ENCODE assay signal across 9 cellular contexts in genomic region chr20:38164624-38165088, GRCh38. TPM values are rescaled to one million over a fixed set of nuclear protein-coding genes. Genes with fewer than 3 reads are reported as not detected.
DNase-seq lines count a peak whose midpoint lies in the region; ATAC-seq and TF ChIP-seq lines count a peak whose summit lies in the region.
"Had no signal": no experiment of that assay in that cellular context is flagged by ENCODE, and none has a peak within 500 bp of the region (broad histone marks: within the 10 kb centered on the region; RNA-seq: fewer than 3 reads in every experiment).

No MANE protein-coding gene starts in this region.

- no peaks in the 10 kb centered on the region for H4K20me1 ChIP-seq in fibroblast of lung (ENCODE audit: control insufficient read depth, extremely low read depth, insufficient read depth, low read length)

- no peaks in the 10 kb centered on the region for H3K9me3 Mint-ChIP-seq in MCF 10A (ENCODE audit: unreplicated experiment)
- H3K9me3 Mint-ChIP-seq: natural killer cell had no signal

- H3K27ac ChIP-seq in breast epithelium = peak overlapping the region in 1 of 2 donors; percentile 0
- H3K27ac ChIP-seq in fibroblast of lung (ENCODE audit: insufficient read depth, low read length) = peak overlapping the region; percentile 48
- H3K27ac ChIP-seq in muscle layer of duodenum (ENCODE audit: low read length) = no peak overlapping the region

- no peak for DNase-seq in breast epithelium (ENCODE audit: low spot score in 2 of 2)
- DNase-seq in MCF 10A (ENCODE audit: unreplicated experiment) = no peak
- no peak for DNase-seq in fibroblast of lung (ENCODE audit: low read depth in 2 of 2)
- DNase-seq in activated T-cell treated with anti-CD3 and anti-CD28 coated beads, Interleukin-2, amount 50 U/mL, for 48 hours = no peak
- no peak for DNase-seq in SHP77 treated with DMSO at 0.1 percent for 48 hours (lab: John Stamatoyannopoulos, UW)
- no peak for DNase-seq in activated naive CD4-positive, alpha-beta T cell treated with anti-CD3 and anti-CD28 coated beads, Interleukin-2, amount 50 U/mL, for 16 hours

- no peak for TF ChIP-seq POLR2A in breast epithelium (IDR thresholded peaks at IDR 0.05)

- intact Hi-C loops in breast epithelium (cut with DNase I; ENCODE audit: low total_unique reads) = no loop called here
- intact Hi-C loops in MCF 10A (cut with micrococcal nuclease) = loop anchor here (1.0 to 10.0 kb wide), 3 partner anchors 50 to 163 kb away; no protein-coding TSS in a partner anchor

- POLR2A ChIA-PET in MCF 10A (lab: Yijun Ruan, JAX) = interaction anchor here (0.6 to 1.6 kb wide), 3 partner anchors 20 to 54 kb away, joined by 3 to 5 read pairs (median 4); no protein-coding TSS in a partner anchor

- H3K27me3 Mint-ChIP-seq in MCF 10A (ENCODE audit: insufficient read depth, unreplicated experiment) = no peaks in the 10 kb centered on the region

- H3K9ac ChIP-seq in fibroblast of lung (ENCODE audit: insufficient read depth, low read length) = peak overlapping the region; percentile 40

- H3K4me1 Mint-ChIP-seq in MCF 10A (ENCODE audit: insufficient read depth, unreplicated experiment) = peaks cover 36% of the 10 kb centered on the region

- no peak overlapping the region for H3K27ac Mint-ChIP-seq in MCF 10A (ENCODE audit: low read depth, unreplicated experiment)

- peaks cover 0 to 6% of the 10 kb centered on the region in 2 donors for H3K4me1 ChIP-seq in breast epithelium
- peaks cover 40% of the 10 kb centered on the region for H3K4me1 ChIP-seq in fibroblast of lung (ENCODE audit: control insufficient read depth, extremely low read depth, insufficient read depth, low read length)
- H3K4me1 ChIP-seq in muscle layer of duodenum (ENCODE audit: control insufficient read depth in 1 of 2, insufficient read depth in 2 of 2, low read length in 2 of 2) = peaks cover 3 to 32% of the 10 kb centered on the region in 2 donors

- H3K27me3 ChIP-seq in breast epithelium (no peaks in the 10 kb centered on the region), fibroblast of lung (ENCODE audit: control insufficient read depth, insufficient read depth, low read length) (no peaks in the 10 kb centered on the region), muscle layer of duodenum (ENCODE audit: low read depth, low read length) (no peaks in the 10 kb centered on the region)

- peak overlapping the region; percentile 94 for H3K4me2 ChIP-seq in fibroblast of lung (ENCODE audit: extremely low read depth, insufficient read depth, low read length)

- TF ChIP-seq CTCF in breast epithelium (IDR thresholded peaks at IDR 0.05) (no peak), MCF 10A (IDR thresholded peaks at IDR 0.05; ENCODE audit: unreplicated experiment) (no peak), fibroblast of lung (conservative IDR thresholded peaks at IDR 0.05 in 1 of 2, IDR thresholded peaks at IDR 0.05 in 1 of 2; ENCODE audit: low read depth in 1 of 2, low read length in 2 of 2) (no peak)

- peak overlapping the region; percentile 39 to 60 (median 40) for H3K4me3 ChIP-seq in breast epithelium
- peak overlapping the region; percentile 53 to 69 (median 67) for H3K4me3 ChIP-seq in fibroblast of lung (replicated peaks in 1 of 4; ENCODE audit: control extremely low read depth in 1 of 4, insufficient read depth in 1 of 4, low read depth in 3 of 4, low read length in 4 of 4)
- H3K4me3 ChIP-seq in muscle layer of duodenum (ENCODE audit: low read depth in 1 of 2, low read length in 2 of 2) = peak overlapping the region; percentile 57 to 67

- H3K9me3 ChIP-seq in breast epithelium (no peaks in the 10 kb centered on the region), fibroblast of lung (ENCODE audit: control insufficient read depth, insufficient read depth, low read depth, low read length) (no peaks in the 10 kb centered on the region), muscle layer of duodenum (ENCODE audit: control insufficient read depth in 1 of 2, low read length in 2 of 2) (no peaks in the 10 kb centered on the region)

- H3K4me3 Mint-ChIP-seq in MCF 10A (ENCODE audit: unreplicated experiment) = no peak overlapping the region

- H3K36me3 Mint-ChIP-seq in MCF 10A (ENCODE audit: insufficient read depth, unreplicated experiment) = no peaks in the 10 kb centered on the region
- H3K36me3 Mint-ChIP-seq: natural killer cell had no signal

- peak overlapping the region; percentile 22 for H2AFZ ChIP-seq in fibroblast of lung (ENCODE audit: low read length)

- no TSS peak for BruUV-seq in MCF 10A (replicated peaks; lab: Mats Ljungman, UMichigan)

- peaks cover 7% of the 10 kb centered on the region for H3K79me2 ChIP-seq in fibroblast of lung (ENCODE audit: control insufficient read depth, insufficient read depth, low read length)

- no peak for ATAC-seq in HG02970 (IDR thresholded peaks at IDR 0.05; ENCODE audit: low FRiP score, unreplicated experiment)

- CTCF ChIA-PET in MCF 10A (lab: Yijun Ruan, JAX) = interaction anchor here (0.6 to 6.6 kb wide), 20 partner anchors 9 to 460 kb away, joined by 3 to 70 read pairs (median 4); no protein-coding TSS in a partner anchor

- H3K36me3 ChIP-seq in breast epithelium (no peaks in the 10 kb centered on the region), fibroblast of lung (ENCODE audit: control insufficient read depth, insufficient read depth, low read length) (peaks cover 4% of the 10 kb centered on the region), muscle layer of duodenum (ENCODE audit: control insufficient read depth in 1 of 2, insufficient read depth in 2 of 2, low read length in 2 of 2) (no peaks in the 10 kb centered on the region)

RNA-seq across cellular contexts. Expression of gene TGM2, which starts 0.4 kb away (rescaled TPM):
- total RNA-seq in breast epithelium (10 to 100 TPM; 10.7 to 44.9 (median 15.2) TPM), MCF 10A (2022) (0.76 and 1.5 TPM in 2 replicates), fibroblast of lung (58.6 and 103 TPM in 2 replicates)
- polyA plus RNA-seq in fibroblast of lung = 129 and 238 TPM in 2 replicates
- 135 and 254 TPM in 2 replicates for polyA plus RNA-seq in fibroblast of lung (2012)
- 160 and 334 TPM in 2 replicates for polyA minus RNA-seq in fibroblast of lung (ENCODE audit: low replicate concordance)
